ENCODE assay signal across 19 cellular contexts in genomic region chr4:182339246-182339645, GRCh38.
A peak's percentile ranks its signal among the peaks of the same experiment; 100 is the strongest.
DNase-seq lines count a peak whose midpoint lies in the region; TF ChIP-seq lines count a peak whose summit lies in the region.
"Had no signal": no experiment of that assay in that cellular context is flagged by ENCODE, and none has a peak within 500 bp of the region (broad histone marks: within the 10 kb centered on the region; RNA-seq: fewer than 3 reads in every experiment).

No MANE protein-coding gene starts in this region.

- CTCF ChIA-PET in Calu3 (lab: Charles Lee) = no interaction called here

- H3K9me3 Mint-ChIP-seq in Calu3 (ENCODE audit: low read depth, unreplicated experiment) = no peaks in the 10 kb centered on the region
- H3K9me3 Mint-ChIP-seq: activated CD4-positive, alpha-beta memory T cell treated with anti-CD3 and anti-CD28 coated beads, Interleukin-2, amount 10 ng/mL, durations not matched to agents 7 days and 5 days; activated naive CD4-positive, alpha-beta T cell treated with anti-CD3 and anti-CD28 coated beads, Interleukin-2, amount 50 U/mL, for 72 hours; stimulated activated naive CD8-positive, alpha-beta T cell treated with anti-CD3 and anti-CD28 coated beads, Interleukin-15, Interleukin-2, amounts not matched to agents 100 ng/mL and 50 ng/mL, for 24 hours; type B pancreatic cell had no signal

- H3K4me3 Mint-ChIP-seq in Calu3 (ENCODE audit: low read depth, unreplicated experiment) = no peak overlapping the region
- H3K4me3 Mint-ChIP-seq: activated CD4-positive, alpha-beta memory T cell treated with anti-CD3 and anti-CD28 coated beads, Interleukin-2, amount 10 ng/mL, durations not matched to agents 7 days and 5 days; brain; stimulated activated naive CD8-positive, alpha-beta T cell treated with anti-CD3 and anti-CD28 coated beads, Interleukin-15, Interleukin-2, amounts not matched to agents 100 ng/mL and 50 ng/mL, for 24 hours; type B pancreatic cell had no signal

- no peaks in the 10 kb centered on the region for H3K36me3 Mint-ChIP-seq in Calu3 (ENCODE audit: insufficient read depth, unreplicated experiment)
- H3K36me3 Mint-ChIP-seq: activated naive CD4-positive, alpha-beta T cell treated with anti-CD3 and anti-CD28 coated beads, Interleukin-2, amount 50 U/mL, for 72 hours had no signal

- H3K27me3 Mint-ChIP-seq in Calu3 (ENCODE audit: unreplicated experiment) = no peaks in the 10 kb centered on the region
- H3K27me3 Mint-ChIP-seq: activated CD4-positive, alpha-beta memory T cell treated with anti-CD3 and anti-CD28 coated beads, Interleukin-2, amount 10 ng/mL, durations not matched to agents 7 days and 5 days; brain; type B pancreatic cell had no signal

- peak; percentile 66 for DNase-seq in NCI-H82 (lab: John Stamatoyannopoulos, UW)
- DNase-seq in NCI-H82 treated with DMSO at 0.1 percent for 48 hours (lab: John Stamatoyannopoulos, UW; ENCODE audit: unreplicated experiment) = no peak
- DNase-seq in ecto neural progenitor cell (ENCODE audit: low spot score) = peak; percentile 46
- peak; percentile 54 for DNase-seq in kidney glomerular epithelial cell (lab: John Stamatoyannopoulos, UW)
- no peak for DNase-seq in islet precursor cell
- DNase-seq in Calu3 = no peak
- no peak for DNase-seq in NCI-H2227 (lab: John Stamatoyannopoulos, UW; ENCODE audit: unreplicated experiment)
- DNase-seq in GM19238 (ENCODE audit: insufficient read length, low spot score) = no peak
- DNase-seq: 8988T; activated CD4-positive, alpha-beta memory T cell treated with anti-CD3 and anti-CD28 coated beads, Interleukin-2, amount 10 ng/mL, durations not matched to agents 7 days and 5 days; activated T-cell treated with anti-CD3 and anti-CD28 coated beads, Interleukin-2, amount 50 U/mL, for 48 hours; cortex of kidney; erythroblast; KG1; NCI-H1092 treated with DMSO at 0.1 percent for 48 hours had no signal

- intact Hi-C loops in Calu3 (cut with micrococcal nuclease; ENCODE audit: unreplicated experiment) = no loop called here

- H3K4me1 Mint-ChIP-seq in Calu3 (ENCODE audit: low read depth, unreplicated experiment) = no peaks in the 10 kb centered on the region
- H3K4me1 Mint-ChIP-seq: activated CD4-positive, alpha-beta memory T cell treated with anti-CD3 and anti-CD28 coated beads, Interleukin-2, amount 10 ng/mL, durations not matched to agents 7 days and 5 days had no signal

- H3K27ac Mint-ChIP-seq in Calu3 (ENCODE audit: unreplicated experiment) = no peak overlapping the region
- H3K27ac Mint-ChIP-seq: activated CD4-positive, alpha-beta memory T cell treated with anti-CD3 and anti-CD28 coated beads, Interleukin-2, amount 10 ng/mL, durations not matched to agents 7 days and 5 days; activated naive CD4-positive, alpha-beta T cell treated with anti-CD3 and anti-CD28 coated beads, Interleukin-2, amount 50 U/mL, for 72 hours; stimulated activated naive CD8-positive, alpha-beta T cell treated with anti-CD3 and anti-CD28 coated beads, Interleukin-15, Interleukin-2, amounts not matched to agents 100 ng/mL and 50 ng/mL, for 24 hours; type B pancreatic cell had no signal

- BruUV-seq in Calu3 (replicated peaks; lab: Mats Ljungman, UMichigan) = no TSS peak

- no peak for TF ChIP-seq CTCF in Calu3 (IDR thresholded peaks at IDR 0.05; ENCODE audit: unreplicated experiment)

Comparison
In these comparisons a context has a peak if more than half of its experiments do, and no peak if none do; other contexts are left out.
1. DNase-seq: peak in NCI-H82 (single experiment), ecto neural progenitor cell (single experiment) and kidney glomerular epithelial cell (single experiment); none in NCI-H82 treated with DMSO at 0.1 percent for 48 hours (single experiment), islet precursor cell (single experiment), Calu3 (single experiment), NCI-H2227 (single experiment) and GM19238 (single experiment).